In the genomic region with DNA sequence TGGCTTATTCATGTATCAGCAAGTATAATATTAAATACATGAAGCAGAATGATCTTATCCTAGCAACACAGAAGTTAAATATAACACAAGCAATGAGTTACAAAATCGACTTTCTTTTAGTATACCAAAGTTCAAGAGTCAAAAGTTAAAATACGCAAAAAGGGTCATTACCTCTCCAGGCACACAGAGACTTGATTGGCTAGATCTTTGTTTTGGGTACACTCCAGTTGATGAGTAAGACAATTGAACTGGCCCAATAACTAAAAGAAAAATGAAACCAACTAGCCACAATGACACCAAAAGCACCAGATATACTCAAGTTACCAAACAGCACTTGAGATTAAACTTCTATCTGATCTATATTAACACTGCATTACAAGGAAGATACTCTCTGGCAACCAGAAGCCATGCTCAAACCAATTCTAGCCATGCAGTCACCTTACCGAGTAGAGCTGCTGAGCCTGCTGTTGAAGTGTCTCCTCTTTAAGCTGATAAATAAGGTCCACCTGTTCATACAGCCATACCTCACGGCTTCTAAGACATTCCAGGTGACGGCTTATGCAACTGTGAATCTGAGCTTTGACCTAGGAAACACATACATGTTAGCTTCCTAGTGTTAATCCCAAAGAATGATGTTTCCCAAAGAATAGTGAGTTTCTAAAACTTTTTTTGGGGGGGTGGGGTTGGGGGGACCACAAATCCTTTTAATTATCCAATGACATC, we compare ENCODE assay signal across 1 cellular context.
TF ChIP-seq lines count a peak whose summit lies in the region.

No MANE protein-coding gene starts in this region.

TF ChIP-seq in HepG2, 621 proteins besides CTCF, POLR2A, EP300 and RAD21:
- TF ChIP-seq, protein P1, sequence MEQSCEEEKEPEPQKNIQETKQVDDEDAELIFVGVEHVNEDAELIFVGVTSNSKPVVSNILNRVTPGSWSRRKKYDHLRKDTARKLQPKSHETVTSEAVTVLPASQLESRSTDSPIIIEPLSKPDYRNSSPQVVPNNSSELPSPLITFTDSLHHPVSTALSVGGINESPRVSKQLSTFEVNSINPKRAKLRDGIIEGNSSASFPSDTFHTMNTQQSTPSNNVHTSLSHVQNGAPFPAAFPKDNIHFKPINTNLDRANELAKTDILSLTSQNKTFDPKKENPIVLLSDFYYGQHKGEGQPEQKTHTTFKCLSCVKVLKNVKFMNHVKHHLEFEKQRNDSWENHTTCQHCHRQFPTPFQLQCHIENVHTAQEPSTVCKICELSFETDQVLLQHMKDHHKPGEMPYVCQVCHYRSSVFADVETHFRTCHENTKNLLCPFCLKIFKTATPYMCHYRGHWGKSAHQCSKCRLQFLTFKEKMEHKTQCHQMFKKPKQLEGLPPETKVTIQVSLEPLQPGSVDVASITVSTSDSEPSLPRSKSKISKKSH (CRISPR knock-in tag; IDR thresholded peaks at IDR 0.05; ENCODE audit: borderline replicate concordance), result no peak
- TF ChIP-seq ZNF432 (CRISPR knock-in tag; IDR thresholded peaks at IDR 0.05; ENCODE audit: borderline replicate concordance) (no peak), SOX5 (CRISPR knock-in tag; IDR thresholded peaks at IDR 0.05; ENCODE audit: borderline replicate concordance) (0 out of 2 replicates have a peak, but pooled peaks have one; percentile 6), ZNF776 (CRISPR knock-in tag; IDR thresholded peaks at IDR 0.05) (no peak), ZBTB2 (CRISPR knock-in tag; IDR thresholded peaks at IDR 0.05; ENCODE audit: low read depth) (no peak), POLR2G (IDR thresholded peaks at IDR 0.05; ENCODE audit: low read depth, low read length) (no peak), NFYB (CRISPR knock-in tag; IDR thresholded peaks at IDR 0.05) (peak; percentile 31; the same call in 1 of the 2 replicates), ZKSCAN1 (IDR thresholded peaks at IDR 0.05; ENCODE audit: low read length) (no peak), XRCC5 (optimal IDR thresholded peaks at IDR 0.05; ENCODE audit: low read length) (no peak), RORA (CRISPR knock-in tag; IDR thresholded peaks at IDR 0.05) (no peak), ZNF644 (CRISPR knock-in tag; IDR thresholded peaks at IDR 0.05; ENCODE audit: low read depth) (no peak), ZNF484 (CRISPR knock-in tag; IDR thresholded peaks at IDR 0.05; ENCODE audit: borderline replicate concordance, low read depth) (no peak), NR2C2 (CRISPR knock-in tag; IDR thresholded peaks at IDR 0.05; ENCODE audit: borderline replicate concordance) (0 out of 2 replicates have a peak, but pooled peaks have one; percentile 27), ELF3 (CRISPR knock-in tag; IDR thresholded peaks at IDR 0.05) (no peak), RARA (CRISPR knock-in tag; IDR thresholded peaks at IDR 0.05) (peak; percentile 69), SIX4 (CRISPR knock-in tag; IDR thresholded peaks at IDR 0.05) (no peak), ZNF160 (CRISPR knock-in tag; IDR thresholded peaks at IDR 0.05) (no peak), DNMT1 (CRISPR knock-in tag; IDR thresholded peaks at IDR 0.05) (no peak), ELF4 (CRISPR knock-in tag; IDR thresholded peaks at IDR 0.05; ENCODE audit: borderline replicate concordance) (no peak), RBM22 (optimal IDR thresholded peaks at IDR 0.05; ENCODE audit: low read length) (peak; percentile 83), ZNF629 (CRISPR knock-in tag; conservative IDR thresholded peaks at IDR 0.05) (0 out of 2 replicates have a peak, but pooled peaks have one; percentile 11), PPARG (CRISPR knock-in tag; conservative IDR thresholded peaks at IDR 0.05) (peak; percentile 62; the same call in 1 of the 2 replicates), KDM1A (CRISPR knock-in tag; IDR thresholded peaks at IDR 0.05) (no peak), ETV6 (CRISPR knock-in tag; conservative IDR thresholded peaks at IDR 0.05) (no peak), RBFOX2 (IDR thresholded peaks at IDR 0.05; ENCODE audit: low read depth, low read length) (peak; percentile 47; the same call in 1 of the 2 replicates), ZNF790 (CRISPR knock-in tag; IDR thresholded peaks at IDR 0.05; ENCODE audit: borderline replicate concordance) (no peak), BCL6 (CRISPR knock-in tag; IDR thresholded peaks at IDR 0.05) (no peak), SMC3 (IDR thresholded peaks at IDR 0.05; ENCODE audit: low read length) (no peak), PTBP1 (IDR thresholded peaks at IDR 0.05; ENCODE audit: low read depth, low read length, poor library complexity, severe bottlenecking) (no peak), HNF4A (CRISPR knock-in tag; IDR thresholded peaks at IDR 0.05) (no peak; the same call in 1 of the 2 replicates), PHF20 (CRISPR knock-in tag; IDR thresholded peaks at IDR 0.05) (no peak), MYPOP (CRISPR knock-in tag; IDR thresholded peaks at IDR 0.05) (no peak), CBX2 (IDR thresholded peaks at IDR 0.05; ENCODE audit: low read depth, low read length) (no peak), CBX2 (CRISPR knock-in tag; IDR thresholded peaks at IDR 0.05; ENCODE audit: low read depth) (no peak), KLF6 (CRISPR knock-in tag; IDR thresholded peaks at IDR 0.05) (no peak), NFIB (CRISPR knock-in tag; IDR thresholded peaks at IDR 0.05; ENCODE audit: borderline replicate concordance) (no peak), ZNF674 (CRISPR knock-in tag; IDR thresholded peaks at IDR 0.05; ENCODE audit: low read depth) (no peak)
- TF ChIP-seq, protein P2, sequence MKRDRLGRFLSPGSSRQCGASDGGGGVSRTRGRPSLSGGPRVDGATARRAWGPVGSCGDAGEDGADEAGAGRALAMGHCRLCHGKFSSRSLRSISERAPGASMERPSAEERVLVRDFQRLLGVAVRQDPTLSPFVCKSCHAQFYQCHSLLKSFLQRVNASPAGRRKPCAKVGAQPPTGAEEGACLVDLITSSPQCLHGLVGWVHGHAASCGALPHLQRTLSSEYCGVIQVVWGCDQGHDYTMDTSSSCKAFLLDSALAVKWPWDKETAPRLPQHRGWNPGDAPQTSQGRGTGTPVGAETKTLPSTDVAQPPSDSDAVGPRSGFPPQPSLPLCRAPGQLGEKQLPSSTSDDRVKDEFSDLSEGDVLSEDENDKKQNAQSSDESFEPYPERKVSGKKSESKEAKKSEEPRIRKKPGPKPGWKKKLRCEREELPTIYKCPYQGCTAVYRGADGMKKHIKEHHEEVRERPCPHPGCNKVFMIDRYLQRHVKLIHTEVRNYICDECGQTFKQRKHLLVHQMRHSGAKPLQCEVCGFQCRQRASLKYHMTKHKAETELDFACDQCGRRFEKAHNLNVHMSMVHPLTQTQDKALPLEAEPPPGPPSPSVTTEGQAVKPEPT (CRISPR knock-in tag; IDR thresholded peaks at IDR 0.05; ENCODE audit: low read depth), result no peak
- TF ChIP-seq, protein P3, sequence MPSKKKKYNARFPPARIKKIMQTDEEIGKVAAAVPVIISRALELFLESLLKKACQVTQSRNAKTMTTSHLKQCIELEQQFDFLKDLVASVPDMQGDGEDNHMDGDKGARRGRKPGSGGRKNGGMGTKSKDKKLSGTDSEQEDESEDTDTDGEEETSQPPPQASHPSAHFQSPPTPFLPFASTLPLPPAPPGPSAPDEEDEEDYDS (CRISPR knock-in tag; IDR thresholded peaks at IDR 0.05), result no peak
- TF ChIP-seq, protein P4, sequence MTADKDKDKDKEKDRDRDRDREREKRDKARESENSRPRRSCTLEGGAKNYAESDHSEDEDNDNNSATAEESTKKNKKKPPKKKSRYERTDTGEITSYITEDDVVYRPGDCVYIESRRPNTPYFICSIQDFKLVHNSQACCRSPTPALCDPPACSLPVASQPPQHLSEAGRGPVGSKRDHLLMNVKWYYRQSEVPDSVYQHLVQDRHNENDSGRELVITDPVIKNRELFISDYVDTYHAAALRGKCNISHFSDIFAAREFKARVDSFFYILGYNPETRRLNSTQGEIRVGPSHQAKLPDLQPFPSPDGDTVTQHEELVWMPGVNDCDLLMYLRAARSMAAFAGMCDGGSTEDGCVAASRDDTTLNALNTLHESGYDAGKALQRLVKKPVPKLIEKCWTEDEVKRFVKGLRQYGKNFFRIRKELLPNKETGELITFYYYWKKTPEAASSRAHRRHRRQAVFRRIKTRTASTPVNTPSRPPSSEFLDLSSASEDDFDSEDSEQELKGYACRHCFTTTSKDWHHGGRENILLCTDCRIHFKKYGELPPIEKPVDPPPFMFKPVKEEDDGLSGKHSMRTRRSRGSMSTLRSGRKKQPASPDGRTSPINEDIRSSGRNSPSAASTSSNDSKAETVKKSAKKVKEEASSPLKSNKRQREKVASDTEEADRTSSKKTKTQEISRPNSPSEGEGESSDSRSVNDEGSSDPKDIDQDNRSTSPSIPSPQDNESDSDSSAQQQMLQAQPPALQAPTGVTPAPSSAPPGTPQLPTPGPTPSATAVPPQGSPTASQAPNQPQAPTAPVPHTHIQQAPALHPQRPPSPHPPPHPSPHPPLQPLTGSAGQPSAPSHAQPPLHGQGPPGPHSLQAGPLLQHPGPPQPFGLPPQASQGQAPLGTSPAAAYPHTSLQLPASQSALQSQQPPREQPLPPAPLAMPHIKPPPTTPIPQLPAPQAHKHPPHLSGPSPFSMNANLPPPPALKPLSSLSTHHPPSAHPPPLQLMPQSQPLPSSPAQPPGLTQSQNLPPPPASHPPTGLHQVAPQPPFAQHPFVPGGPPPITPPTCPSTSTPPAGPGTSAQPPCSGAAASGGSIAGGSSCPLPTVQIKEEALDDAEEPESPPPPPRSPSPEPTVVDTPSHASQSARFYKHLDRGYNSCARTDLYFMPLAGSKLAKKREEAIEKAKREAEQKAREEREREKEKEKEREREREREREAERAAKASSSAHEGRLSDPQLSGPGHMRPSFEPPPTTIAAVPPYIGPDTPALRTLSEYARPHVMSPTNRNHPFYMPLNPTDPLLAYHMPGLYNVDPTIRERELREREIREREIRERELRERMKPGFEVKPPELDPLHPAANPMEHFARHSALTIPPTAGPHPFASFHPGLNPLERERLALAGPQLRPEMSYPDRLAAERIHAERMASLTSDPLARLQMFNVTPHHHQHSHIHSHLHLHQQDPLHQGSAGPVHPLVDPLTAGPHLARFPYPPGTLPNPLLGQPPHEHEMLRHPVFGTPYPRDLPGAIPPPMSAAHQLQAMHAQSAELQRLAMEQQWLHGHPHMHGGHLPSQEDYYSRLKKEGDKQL (CRISPR knock-in tag; IDR thresholded peaks at IDR 0.05; ENCODE audit: low read depth), result no peak
TF ChIP-seq in HepG2: peak in this region for 8.
